Comparison of ENCODE assay signal across 9 cellular contexts in the genomic region with DNA sequence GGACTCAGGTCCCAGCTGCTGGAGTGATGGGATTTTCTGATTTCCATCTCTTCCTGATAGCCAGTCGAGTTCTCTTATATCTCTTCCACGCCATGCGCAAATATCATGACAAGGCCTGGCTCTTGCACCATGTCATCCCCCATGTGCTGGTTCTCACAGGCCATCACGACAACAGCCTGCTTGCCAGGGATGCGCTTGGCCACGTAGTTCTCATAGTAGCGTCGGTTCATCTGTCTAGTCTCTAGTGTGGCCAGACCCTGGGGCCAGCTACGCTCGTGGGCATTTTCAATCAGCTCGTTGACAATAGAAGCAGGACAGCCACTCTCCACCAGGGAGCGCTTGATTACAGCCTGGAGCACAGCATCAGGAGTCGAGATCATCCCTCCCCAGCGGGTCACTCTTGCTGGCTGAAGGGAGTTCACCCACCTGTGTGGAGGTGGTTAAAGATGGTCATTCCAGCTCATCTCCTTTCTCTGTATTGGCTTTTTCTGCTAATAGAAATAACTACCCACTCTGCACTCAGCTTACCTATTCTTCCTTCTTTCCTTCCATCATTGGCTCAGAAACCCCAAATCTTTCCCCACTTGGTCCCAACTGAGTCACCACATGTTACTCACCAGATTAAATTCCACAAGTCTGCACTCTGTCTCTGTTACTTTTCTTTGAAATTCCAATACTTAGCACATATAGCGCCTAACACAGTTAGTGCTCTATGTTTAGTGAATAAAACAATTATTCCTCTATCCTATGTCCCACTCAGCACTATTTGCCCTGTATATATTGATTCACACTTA. TPM values are rescaled to one million over a fixed set of nuclear protein-coding genes. Genes with fewer than 3 reads are reported as not detected.
DNase-seq lines count a peak whose midpoint lies in the region; ATAC-seq and TF ChIP-seq lines count a peak whose summit lies in the region.
"Had no signal": no experiment of that assay in that cellular context is flagged by ENCODE, and none has a peak within 500 bp of the region (broad histone marks: within the 10 kb centered on the region; RNA-seq: fewer than 3 reads in every experiment).

No MANE protein-coding gene starts in this region.

- peaks cover 58% of the 10 kb centered on the region for H3K36me3 Mint-ChIP-seq in CD8-positive, alpha-beta T cell
- H3K36me3 Mint-ChIP-seq in T-cell: peaks cover 37% of the 10 kb centered on the region

- no peak overlapping the region for H3K4me2 ChIP-seq in mesendoderm (ENCODE audit: low read length)

- H3K18ac ChIP-seq in mesendoderm (ENCODE audit: low read length): no peak overlapping the region

- no peak overlapping the region for H3K27ac ChIP-seq in CD8-positive, alpha-beta T cell (ENCODE audit: low read depth, low read length)
- H3K27ac ChIP-seq in HEK293 (ENCODE audit: extremely low read depth, low read depth, low read length) (no peak overlapping the region), mesendoderm (ENCODE audit: low read depth, low read length) (no peak overlapping the region)
- H3K27ac ChIP-seq: SK-N-MC had no signal

- peaks cover 41% of the 10 kb centered on the region for H3K36me3 ChIP-seq in CD8-positive, alpha-beta T cell (ENCODE audit: insufficient read depth, low read length)
- H3K36me3 ChIP-seq in HEK293 (ENCODE audit: control insufficient read depth in 2 of 2, insufficient read depth in 1 of 2, low read length in 2 of 2): peaks cover 24 to 61% of the 10 kb centered on the region in 2 experiments
- H3K36me3 ChIP-seq in mesendoderm (ENCODE audit: control insufficient read depth, insufficient read depth, low read length): peaks cover 23% of the 10 kb centered on the region

- H3K79me2 ChIP-seq in mesendoderm (ENCODE audit: control insufficient read depth, insufficient read depth, low read length): no peaks in the 10 kb centered on the region

- H3K23ac ChIP-seq in mesendoderm (ENCODE audit: low read length): no peak overlapping the region

- no peak overlapping the region for H3K56ac ChIP-seq in mesendoderm (ENCODE audit: low read length)

- no peak overlapping the region for H2AK5ac ChIP-seq in mesendoderm (ENCODE audit: low read length)

- H3K79me1 ChIP-seq in mesendoderm (ENCODE audit: low read length): no peaks in the 10 kb centered on the region

- H3K4ac ChIP-seq in mesendoderm (ENCODE audit: low read depth, low read length): no peak overlapping the region

- POLR2A ChIA-PET in CD8-positive, alpha-beta T cell (lab: Charles Lee): interaction anchor here (1.0 to 2.6 kb wide), 3 partner anchors 15 to 21 kb away, joined by 3 to 11 read pairs (median 8); a partner anchor contains a TSS
- POLR2A ChIA-PET in HEK293 (lab: Yijun Ruan, JAX): interaction anchor here (1.0 to 4.6 kb wide), 3 partner anchors 15 to 16 kb away, joined by 4 to 47 read pairs (median 5); a partner anchor contains a TSS
- POLR2A ChIA-PET in T-cell (lab: Charles Lee): interaction anchor here in 1 of 2 donors (0.5 kb wide), 1 partner anchor 291 kb away, joined by 3 read pairs; no protein-coding TSS in a partner anchor

- no peaks in the 10 kb centered on the region for H3K9me3 Mint-ChIP-seq in CD8-positive, alpha-beta T cell
- no peaks in the 10 kb centered on the region for H3K9me3 Mint-ChIP-seq in T-cell

- H3K4me1 ChIP-seq in CD8-positive, alpha-beta T cell (ENCODE audit: insufficient read depth, low read length): no peaks in the 10 kb centered on the region
- no peaks in the 10 kb centered on the region for H3K4me1 ChIP-seq in HEK293 (ENCODE audit: control insufficient read depth, insufficient read depth, low read length)
- no peaks in the 10 kb centered on the region for H3K4me1 ChIP-seq in mesendoderm (ENCODE audit: control insufficient read depth, low read depth, low read length)

- peak in 4 of 7 experiments; percentile 31 to 56 (median 40) for DNase-seq in CD8-positive, alpha-beta T cell
- DNase-seq in T-cell (peak in 18 of 34 experiments; percentile 16 to 38 (median 26)), dermis blood vessel endothelial cell (peak; percentile 79), mesendoderm (peak; percentile 84), amniotic stem cell (lab: John Stamatoyannopoulos, UW) (no peak)

- CTCF ChIA-PET in CD8-positive, alpha-beta T cell (lab: Charles Lee): interaction anchor here (0.9 to 4.7 kb wide), 12 partner anchors 10 to 295 kb away, joined by 3 to 17 read pairs (median 4); a partner anchor contains a TSS
- CTCF ChIA-PET in HEK293 (lab: Yijun Ruan, JAX): interaction anchor here (0.6 to 6.0 kb wide), 22 partner anchors 10 to 781 kb away, joined by 3 to 73 read pairs (median 4); a partner anchor contains a TSS
- CTCF ChIA-PET in T-cell (lab: Charles Lee): interaction anchor here in 1 of 2 donors (0.6 to 3.9 kb wide), 7 partner anchors 10 to 257 kb away, joined by 3 to 21 read pairs (median 4); a partner anchor contains a TSS

- no peak for TF ChIP-seq CTCF in CD8-positive, alpha-beta T cell (IDR thresholded peaks at IDR 0.05)
- TF ChIP-seq CTCF in HEK293 (tag by site-specific recombination; IDR thresholded peaks at IDR 0.05): peak; percentile 49

- H2BK15ac ChIP-seq in mesendoderm (replicated peaks; ENCODE audit: low read depth): no peak overlapping the region

- H4K5ac ChIP-seq in mesendoderm (ENCODE audit: low read length): no peak overlapping the region

- no peaks in the 10 kb centered on the region for H3K9me3 ChIP-seq in CD8-positive, alpha-beta T cell (ENCODE audit: low read length)
- H3K9me3 ChIP-seq in HEK293 (ENCODE audit: control insufficient read depth, insufficient read depth, low read depth, low read length): no peaks in the 10 kb centered on the region

- no peak overlapping the region for H2BK120ac ChIP-seq in mesendoderm (ENCODE audit: low read depth, low read length)

- no peaks in the 10 kb centered on the region for H3K27me3 ChIP-seq in CD8-positive, alpha-beta T cell (ENCODE audit: insufficient read depth, low read length)
- H3K27me3 ChIP-seq in mesendoderm (ENCODE audit: insufficient read depth, low read length, poor library complexity): no peaks in the 10 kb centered on the region

- intact Hi-C loops in CD8-positive, alpha-beta T cell (cut with DNase I, micrococcal nuclease): loop anchor here (1.0 to 5.0 kb wide), 3 partner anchors 18 to 258 kb away; a partner anchor contains a TSS

- H3K4me3 ChIP-seq in CD8-positive, alpha-beta T cell (ENCODE audit: low read depth, low read length): no peak overlapping the region
- H3K4me3 ChIP-seq in HEK293 (ENCODE audit: low read depth, low read length): no peak overlapping the region
- H3K4me3 ChIP-seq in mesendoderm (ENCODE audit: low read length): no peak overlapping the region
- H3K4me3 ChIP-seq: SK-N-MC had no signal

- no peak overlapping the region for H4K8ac ChIP-seq in mesendoderm (ENCODE audit: low read depth, low read length)

- no peak overlapping the region for H2BK5ac ChIP-seq in mesendoderm (ENCODE audit: low read length)

- H3K9ac ChIP-seq in mesendoderm (ENCODE audit: low read length): no peak overlapping the region

- no peak overlapping the region for H3K27ac Mint-ChIP-seq in CD8-positive, alpha-beta T cell
- H3K27ac Mint-ChIP-seq in T-cell: peak overlapping the region; percentile 22 to 45

- no peaks in the 10 kb centered on the region for H3K4me1 Mint-ChIP-seq in CD8-positive, alpha-beta T cell (ENCODE audit: low read depth)
- peaks cover 0 to 7% (median 1%) of the 10 kb centered on the region in 3 donors for H3K4me1 Mint-ChIP-seq in T-cell

- no peaks in the 10 kb centered on the region for H3K27me3 Mint-ChIP-seq in CD8-positive, alpha-beta T cell (ENCODE audit: low read depth)
- H3K27me3 Mint-ChIP-seq in T-cell: no peaks in the 10 kb centered on the region

- WGBS in mesendoderm (ENCODE audit: extremely low coverage, insufficient coverage, low lambda C conversion rate): no CpG with 5 or more reads among the region's 15 CpGs

- no peak overlapping the region for H3K4me3 Mint-ChIP-seq in CD8-positive, alpha-beta T cell
- H3K4me3 Mint-ChIP-seq in T-cell: no peak overlapping the region

- peak; percentile 63 for ATAC-seq in CD8-positive, alpha-beta T cell
- peak; percentile 48 to 72 (median 63) for ATAC-seq in T-cell (replicated peaks in 1 of 4)
- no peak for ATAC-seq in GM21619 (IDR thresholded peaks at IDR 0.05; ENCODE audit: unreplicated experiment)
- ATAC-seq in HG03469 (IDR thresholded peaks at IDR 0.05; ENCODE audit: unreplicated experiment): no peak

TF ChIP-seq in HEK293, 187 proteins besides CTCF, POLR2A, EP300 and RAD21 (continues in another document):
- TF ChIP-seq ZNF157 (tag by site-specific recombination; IDR thresholded peaks at IDR 0.05) (no peak), KLF7 (tag by site-specific recombination; IDR thresholded peaks at IDR 0.05; ENCODE audit: borderline replicate concordance) (no peak), OVOL3 (tag by site-specific recombination; IDR thresholded peaks at IDR 0.05) (no peak)
- TF ChIP-seq, protein P1, sequence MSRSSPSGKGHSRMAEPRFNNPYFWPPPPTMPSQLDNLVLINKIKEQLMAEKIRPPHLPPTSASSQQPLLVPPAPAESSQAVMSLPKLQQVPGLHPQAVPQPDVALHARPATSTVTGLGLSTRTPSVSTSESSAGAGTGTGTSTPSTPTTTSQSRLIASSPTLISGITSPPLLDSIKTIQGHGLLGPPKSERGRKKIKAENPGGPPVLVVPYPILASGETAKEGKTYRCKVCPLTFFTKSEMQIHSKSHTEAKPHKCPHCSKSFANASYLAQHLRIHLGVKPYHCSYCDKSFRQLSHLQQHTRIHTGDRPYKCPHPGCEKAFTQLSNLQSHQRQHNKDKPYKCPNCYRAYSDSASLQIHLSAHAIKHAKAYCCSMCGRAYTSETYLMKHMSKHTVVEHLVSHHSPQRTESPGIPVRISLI (tag by site-specific recombination; IDR thresholded peaks at IDR 0.05): no peak

RNA-seq across cellular contexts. Expression of a gene that starts 15.2 kb away (rescaled TPM):
- 10 to 100 TPM; 41.0 to 41.6 TPM for total RNA-seq in CD8-positive, alpha-beta T cell
- total RNA-seq in T-cell (10 to 100 TPM; 26.3 to 43.1 (median 39.4) TPM), dermis blood vessel endothelial cell (102 and 119 TPM in 2 replicates)
- polyA plus RNA-seq in mesendoderm (2013, experiment 1 of 2): 42.1 TPM
- polyA plus RNA-seq in mesendoderm (2013, experiment 2 of 2): 45.8 TPM

RNA-seq across cellular contexts. Expression of a gene that starts 17.3 kb away (rescaled TPM):
- total RNA-seq in CD8-positive, alpha-beta T cell: 100 to 1,000 TPM; 109 to 113 TPM
- 100 to 1,000 TPM; 135 to 160 (median 159) TPM for total RNA-seq in T-cell
- total RNA-seq in dermis blood vessel endothelial cell: 47.5 and 51.2 TPM in 2 replicates
- polyA plus RNA-seq in mesendoderm (2013, experiment 1 of 2): 28.6 TPM
- polyA plus RNA-seq in mesendoderm (2013, experiment 2 of 2): 30.8 TPM

RNA-seq across cellular contexts. Expression of a gene that starts 17.6 kb away (rescaled TPM):
- 1 to 10 TPM; 6.8 to 7.4 TPM for total RNA-seq in CD8-positive, alpha-beta T cell
- total RNA-seq in T-cell: 10 to 100 TPM; 11.8 to 19.1 (median 14.0) TPM
- total RNA-seq in dermis blood vessel endothelial cell: 24.8 and 32.9 TPM in 2 replicates
- polyA plus RNA-seq in mesendoderm (2013, experiment 1 of 2): 22.9 TPM
- polyA plus RNA-seq in mesendoderm (2013, experiment 2 of 2): 23.2 TPM

RNA-seq across cellular contexts. Expression of a gene that starts 23.3 kb away (rescaled TPM):
- total RNA-seq in CD8-positive, alpha-beta T cell: not detected
- total RNA-seq in T-cell (1 to 10 TPM in 1 of 5 donors, under 1 TPM in 2, not detected in 2; 0.57 to 1.4 (median 0.58) TPM), dermis blood vessel endothelial cell (not detected in 2 replicates)
- polyA plus RNA-seq in mesendoderm (2013, experiment 1 of 2): 0.07 TPM
- 0.11 TPM for polyA plus RNA-seq in mesendoderm (2013, experiment 2 of 2)

RNA-seq across cellular contexts. Expression of a gene that starts 48.4 kb away (rescaled TPM):
- 100 to 1,000 TPM; 580 to 582 TPM for total RNA-seq in CD8-positive, alpha-beta T cell
- total RNA-seq in T-cell (100 to 1,000 TPM; 506 to 663 (median 569) TPM), dermis blood vessel endothelial cell (1,647 and 2,863 TPM in 2 replicates)
- 1,964 TPM for polyA plus RNA-seq in mesendoderm (2013, experiment 1 of 2)
- 1,941 TPM for polyA plus RNA-seq in mesendoderm (2013, experiment 2 of 2)

Comparison
In these comparisons a context has a peak if more than half of its experiments do, and no peak if none do; other contexts are left out.
1. ATAC-seq: peak in CD8-positive, alpha-beta T cell (single experiment) and T-cell (4 of 4); none in GM21619 (single experiment) and HG03469 (single experiment).